8 cellular contexts compared by ENCODE assay signal in genomic region chr14:20609215-20610001, GRCh38. TPM values are rescaled to one million over a fixed set of nuclear protein-coding genes. Genes with fewer than 3 reads are reported as not detected.
A peak's percentile ranks its signal among the peaks of the same experiment; 100 is the strongest.
DNase-seq lines count a peak whose midpoint lies in the region; ATAC-seq and TF ChIP-seq lines count a peak whose summit lies in the region.

No MANE protein-coding gene starts in this region.

- WGBS in aorta, 2 donors = 0% methylated on average over 44 of the region's 44 CpGs

- no peaks in the 10 kb centered on the region for H3K79me2 ChIP-seq in ACC112 (ENCODE audit: control insufficient read depth, insufficient read depth, low read length, unreplicated experiment)

- peak; percentile 20 for ATAC-seq in GM18870 (IDR thresholded peaks at IDR 0.05; ENCODE audit: unreplicated experiment)
- ATAC-seq in Right ventricle myocardium superior (ENCODE audit: poor library complexity) = peak; percentile 71
- peak; percentile 58 for ATAC-seq in omental fat pad (ENCODE audit: low FRiP score)
- ATAC-seq in aorta (ENCODE audit: low FRiP score) = peak; percentile 89

- TF ChIP-seq CTCF in omental fat pad (IDR thresholded peaks at IDR 0.05) = peak in 2 of 3 donors; percentile 81 to 83

- peaks cover 11% of the 10 kb centered on the region for H3K4me1 ChIP-seq in ACC112 (ENCODE audit: control insufficient read depth, insufficient read depth, low read length, unreplicated experiment)
- H3K4me1 ChIP-seq in aorta (ENCODE audit: control insufficient read depth in 1 of 2, insufficient read depth in 2 of 2, low read length in 2 of 2) = peaks cover 0 to 1% of the 10 kb centered on the region in 2 donors

- H3K4me3 ChIP-seq in ACC112 (ENCODE audit: low read depth, low read length) (peak overlapping the region; percentile 97), aorta (ENCODE audit: low read length in 2 of 2) (peak overlapping the region; percentile 69 to 93)

- H3K9me3 ChIP-seq in aorta (ENCODE audit: control insufficient read depth, low read length) = no peaks in the 10 kb centered on the region

- DNase-seq in MV-4-11 (lab: John Stamatoyannopoulos, UW) (peak; percentile 81), SIG-M5 (lab: John Stamatoyannopoulos, UW) (peak; percentile 23), Right ventricle myocardium superior (peak; percentile 64), omental fat pad (ENCODE audit: low spot score) (no peak), aorta (peak in 1 of 2 donors; percentile 62)
- peak; percentile 27 for DNase-seq in activated naive CD8-positive, alpha-beta T cell treated with anti-CD3 and anti-CD28 coated beads, Interleukin-2, amount 50 U/mL, for 16 hours (ENCODE audit: low read depth, low spot score)

- no peak overlapping the region for H3K27ac ChIP-seq in ACC112 (ENCODE audit: low read depth, low read length)
- H3K27ac ChIP-seq in aorta (ENCODE audit: low read depth in 1 of 2, low read length in 2 of 2) = peak overlapping the region in 1 of 2 donors; percentile 4

- peak overlapping the region; percentile 96 for H2AFZ ChIP-seq in ACC112 (ENCODE audit: low read length, unreplicated experiment)

- intact Hi-C loops in Right ventricle myocardium superior (cut with DNase I) = loop anchor here (2.0 to 5.0 kb wide), 3 partner anchors 73 to 285 kb away; partner anchors contain the start of gene TEP1
- intact Hi-C loops in aorta (cut with DNase I) = loop anchor here (2.0 to 10.0 kb wide), 11 partner anchors 77 to 375 kb away; partner anchors contain the start of genes APEX1 (in 1 of the 2), CCNB1IP1 (in 1 of the 2), METTL17 (in 1 of the 2) and PARP2 (in 1 of the 2)

- no peaks in the 10 kb centered on the region; the same call in 1 of the 2 replicates for H3K27me3 ChIP-seq in ACC112 (ENCODE audit: insufficient read depth, low read length)
- no peaks in the 10 kb centered on the region for H3K27me3 ChIP-seq in aorta (ENCODE audit: control insufficient read depth in 1 of 2, insufficient read depth in 2 of 2, low read length in 1 of 2)

- H3K36me3 ChIP-seq in ACC112 (ENCODE audit: insufficient read depth, low read length) (no peaks in the 10 kb centered on the region), aorta (ENCODE audit: control insufficient read depth in 1 of 2, insufficient read depth in 2 of 2, low read length in 1 of 2) (no peaks in the 10 kb centered on the region)

RNA-seq across cellular contexts. Expression of gene RNASE12, which starts 18.2 kb away (rescaled TPM):
- total RNA-seq in Right ventricle myocardium superior (not detected), omental fat pad (not detected), aorta (not detected)
- not detected for polyA plus RNA-seq in aorta

RNA-seq across cellular contexts. Expression of gene RNASE11, which starts 21.6 kb away (rescaled TPM):
- total RNA-seq in Right ventricle myocardium superior (not detected), omental fat pad (not detected), aorta (not detected)
- polyA plus RNA-seq in aorta = not detected

RNA-seq across cellular contexts. Expression of gene OR6S1, which starts 32.1 kb away (rescaled TPM):
- total RNA-seq in Right ventricle myocardium superior = not detected
- total RNA-seq in omental fat pad = not detected
- total RNA-seq in aorta = not detected
- polyA plus RNA-seq in aorta = not detected

RNA-seq across cellular contexts. Expression of gene RNASE9, which starts 48.6 kb away (rescaled TPM):
- total RNA-seq in Right ventricle myocardium superior = not detected
- not detected for total RNA-seq in omental fat pad
- total RNA-seq in aorta = not detected
- polyA plus RNA-seq in aorta = not detected

Comparison
In these comparisons a context has a peak if more than half of its experiments do, and no peak if none do; other contexts are left out.
1. ATAC-seq: peak in every context shown above with its lines; median percentile 89 in aorta; 71 in Right ventricle myocardium superior; 58 in omental fat pad; 20 in GM18870.